21 cellular contexts compared by ENCODE assay signal in genomic region chr3:134350266-134350665, GRCh38. TPM values are rescaled to one million over a fixed set of nuclear protein-coding genes. Genes with fewer than 3 reads are reported as not detected.
A peak's percentile ranks its signal among the peaks of the same experiment; 100 is the strongest.
DNase-seq lines count a peak whose midpoint lies in the region; ATAC-seq and TF ChIP-seq lines count a peak whose summit lies in the region.
"Had no signal": no experiment of that assay in that cellular context is flagged by ENCODE, and none has a peak within 500 bp of the region (broad histone marks: within the 10 kb centered on the region; RNA-seq: fewer than 3 reads in every experiment).

No MANE protein-coding gene starts in this region.

- H3K27ac ChIP-seq in PC-3 (ENCODE audit: low read length) (peak overlapping the region; percentile 74), psoas muscle (peak overlapping the region; percentile 65), upper lobe of right lung (no peak overlapping the region)
- H3K27ac ChIP-seq: ovary, SJCRH30 had no signal

- H3K36me3 ChIP-seq in PC-3 (ENCODE audit: low read depth, low read length), result peaks cover 11% of the 10 kb centered on the region
- H3K36me3 ChIP-seq in psoas muscle (ENCODE audit: insufficient read depth in 1 of 2, low read depth in 1 of 2), result peaks cover 0 to 9% of the 10 kb centered on the region in 2 donors
- peaks cover 11% of the 10 kb centered on the region for H3K36me3 ChIP-seq in upper lobe of right lung
- H3K36me3 ChIP-seq: BE2C, ovary, uterus had no signal

- H3K4me2 ChIP-seq in PC-3 (ENCODE audit: low read length), result peak overlapping the region; percentile 22; the same call in 1 of the 2 replicates

- no peak for ATAC-seq in PC-3
- ATAC-seq in psoas muscle, result no peak
- no peak for ATAC-seq in upper lobe of right lung
- ATAC-seq: activated T-cell treated with anti-CD3 and anti-CD28 coated beads, Interleukin-2, amount 50 U/mL, for 4 hours had no signal

- POLR2A ChIA-PET in PC-3 (lab: Charles Lee; ENCODE audit: unreplicated experiment), result no interaction called here

- TF ChIP-seq CTCF in PC-3 (conservative IDR thresholded peaks at IDR 0.05; ENCODE audit: low read depth, low read length) (no peak), chondrocyte (IDR thresholded peaks at IDR 0.05) (no peak), psoas muscle (IDR thresholded peaks at IDR 0.05) (no peak), upper lobe of right lung (IDR thresholded peaks at IDR 0.05) (no peak)

- H3K9me3 ChIP-seq in PC-3 (ENCODE audit: low read length) (peaks cover 7% of the 10 kb centered on the region; the same call in 1 of the 2 replicates), psoas muscle (no peaks in the 10 kb centered on the region), upper lobe of right lung (no peaks in the 10 kb centered on the region)
- H3K9me3 ChIP-seq: BE2C, ovary had no signal

- no peaks in the 10 kb centered on the region for H3K27me3 ChIP-seq in PC-3 (ENCODE audit: low read length)
- no peaks in the 10 kb centered on the region for H3K27me3 ChIP-seq in psoas muscle (ENCODE audit: insufficient read depth in 3 of 3, low read length in 2 of 3)
- no peaks in the 10 kb centered on the region for H3K27me3 ChIP-seq in upper lobe of right lung
- H3K27me3 ChIP-seq: BE2C, dorsolateral prefrontal cortex, esophagus muscularis mucosa, ovary, SJCRH30, uterus had no signal

- peak overlapping the region; percentile 41 for H3K27ac Mint-ChIP-seq in chondrocyte (ENCODE audit: unreplicated experiment)
- H3K27ac Mint-ChIP-seq: activated B cell treated with CpG ODN at 0.5 μM for 24 hours; activated CD4-positive, alpha-beta memory T cell treated with anti-CD3 and anti-CD28 coated beads, Interleukin-2, amount 10 ng/mL, durations not matched to agents 7 days and 5 days; activated naive CD8-positive, alpha-beta T cell; naive B cell had no signal

- H3K27me3 Mint-ChIP-seq in chondrocyte (ENCODE audit: low read depth), result no peaks in the 10 kb centered on the region
- H3K27me3 Mint-ChIP-seq: activated B cell treated with CpG ODN at 0.5 μM for 24 hours had no signal

- H4K20me1 ChIP-seq in PC-3 (ENCODE audit: low read length), result no peaks in the 10 kb centered on the region

- peak overlapping the region; percentile 31; the same call in 1 of the 2 replicates for H3K9ac ChIP-seq in PC-3 (ENCODE audit: low read length)

- H3K4me1 Mint-ChIP-seq in chondrocyte (ENCODE audit: low read depth), result peaks cover 68% of the 10 kb centered on the region
- H3K4me1 Mint-ChIP-seq: activated B cell treated with CpG ODN at 0.5 μM for 24 hours; activated CD4-positive, alpha-beta memory T cell treated with anti-CD3 and anti-CD28 coated beads, Interleukin-2, amount 10 ng/mL, durations not matched to agents 7 days and 5 days; naive B cell had no signal

- H3K9me3 Mint-ChIP-seq in chondrocyte (ENCODE audit: low read depth), result peaks cover 13% of the 10 kb centered on the region

- H3K9me2 ChIP-seq in PC-3 (replicated peaks; ENCODE audit: low read length), result no peaks in the 10 kb centered on the region

- no peak overlapping the region for H3K4me3 Mint-ChIP-seq in chondrocyte (ENCODE audit: unreplicated experiment)
- H3K4me3 Mint-ChIP-seq: activated B cell treated with CpG ODN at 0.5 μM for 24 hours; activated CD4-positive, alpha-beta memory T cell treated with anti-CD3 and anti-CD28 coated beads, Interleukin-2, amount 10 ng/mL, durations not matched to agents 7 days and 5 days; activated naive CD8-positive, alpha-beta T cell; activated T-cell treated with anti-CD3 and anti-CD28 coated beads, Interleukin-2, amount 50 U/mL, for 4 hours; naive B cell had no signal

- H3K4me1 ChIP-seq in PC-3 (ENCODE audit: insufficient read depth, low read length) (peaks cover 41% of the 10 kb centered on the region), psoas muscle (peaks cover 77% of the 10 kb centered on the region), upper lobe of right lung (peaks cover 51% of the 10 kb centered on the region)
- H3K4me1 ChIP-seq: BE2C, SJCRH30, uterus had no signal

- CTCF ChIA-PET in PC-3 (lab: Charles Lee), result no interaction called here

- intact Hi-C loops in PC-3 (cut with micrococcal nuclease) (no loop called here), psoas muscle (cut with DNase I) (no loop called here), upper lobe of right lung (cut with DNase I) (no loop called here)

- DNase-seq in PC-3 (no peak), chondrocyte (ENCODE audit: low spot score) (peak; percentile 54), psoas muscle (peak in 1 of 2 donors; percentile 17), upper lobe of right lung (peak; percentile 33), foreskin melanocyte (no peak), A172 (ENCODE audit: low spot score) (no peak)
- DNase-seq in stimulated activated naive CD4-positive, alpha-beta T cell treated with Interleukin-2 at 50 U/mL for 16 hours (lab: John Stamatoyannopoulos, UW), result no peak
- DNase-seq: activated B cell treated with CpG ODN at 0.5 μM for 24 hours; activated CD4-positive, alpha-beta memory T cell treated with anti-CD3 and anti-CD28 coated beads, Interleukin-2, amount 10 ng/mL, durations not matched to agents 7 days and 5 days; activated T-cell treated with anti-CD3 and anti-CD28 coated beads, Interleukin-2, amount 50 U/mL, for 4 hours; BE2C; KG1; naive B cell; NCI-H2081 treated with DMSO at 0.1 percent for 48 hours; ovary; SJCRH30 had no signal

- H3K79me2 ChIP-seq in PC-3 (ENCODE audit: low read length), result 0 out of 2 replicates have a peak, but pooled peaks cover 3% of the 10 kb centered on the region

- peaks cover 19% of the 10 kb centered on the region for H3K36me3 Mint-ChIP-seq in chondrocyte (ENCODE audit: low read depth)

- WGBS in psoas muscle, 3 donors, result 92 to 100% (median 97%) methylated on average over 3 of the region's 3 CpGs

- BruUV-seq in PC-3 (replicated peaks; lab: Mats Ljungman, UMichigan), result no TSS peak

- no peak overlapping the region for H2AFZ ChIP-seq in PC-3 (ENCODE audit: low read length)

- H3K4me3 ChIP-seq in PC-3 (ENCODE audit: low read length) (no peak overlapping the region), psoas muscle (no peak overlapping the region), upper lobe of right lung (no peak overlapping the region)
- H3K4me3 ChIP-seq: dorsolateral prefrontal cortex, esophagus muscularis mucosa, ovary, SJCRH30, uterus had no signal

- no peaks in the 10 kb centered on the region for H3F3A ChIP-seq in PC-3 (ENCODE audit: low read length, unreplicated experiment)

RNA-seq across cellular contexts. Expression of gene AMOTL2, which starts 24.0 kb away (rescaled TPM):
- total RNA-seq in PC-3 (2014; rRNA removed) (96.0 and 124 TPM in 2 replicates), chondrocyte (145 to 259 TPM (median 256 TPM) in 3 replicates), psoas muscle (10 to 100 TPM; 16.5 to 36.6 (median 29.6) TPM), upper lobe of right lung (119 TPM)
- polyA plus RNA-seq in psoas muscle, result 1 to 10 TPM; 4.0 to 6.1 (median 5.1) TPM
- 168 and 182 TPM in 2 replicates for total RNA-seq in A172 (2014; rRNA removed; shearing (Covaris generic))
- total RNA-seq: activated B cell treated with CpG ODN at 0.5 μM for 24 hours; activated CD4-positive, alpha-beta memory T cell treated with anti-CD3 and anti-CD28 coated beads, Interleukin-2, amount 10 ng/mL, durations not matched to agents 7 days and 5 days; T-helper 2 cell treated with Interferon-gamma antibody and Interleukin-4, amounts not matched to agents 100 ng/mL and 5 ng/mL, for 36 hours had no signal

Comparison
In these comparisons a context has a peak if more than half of its experiments do, and no peak if none do; other contexts are left out.
1. DNase-seq: peak in chondrocyte (single experiment) and upper lobe of right lung (single experiment); none in PC-3 (single experiment), foreskin melanocyte (single experiment), A172 (single experiment) and stimulated activated naive CD4-positive, alpha-beta T cell treated with Interleukin-2 at 50 U/mL for 16 hours (single experiment).